21 cellular contexts compared by ENCODE assay signal in the genomic region with DNA sequence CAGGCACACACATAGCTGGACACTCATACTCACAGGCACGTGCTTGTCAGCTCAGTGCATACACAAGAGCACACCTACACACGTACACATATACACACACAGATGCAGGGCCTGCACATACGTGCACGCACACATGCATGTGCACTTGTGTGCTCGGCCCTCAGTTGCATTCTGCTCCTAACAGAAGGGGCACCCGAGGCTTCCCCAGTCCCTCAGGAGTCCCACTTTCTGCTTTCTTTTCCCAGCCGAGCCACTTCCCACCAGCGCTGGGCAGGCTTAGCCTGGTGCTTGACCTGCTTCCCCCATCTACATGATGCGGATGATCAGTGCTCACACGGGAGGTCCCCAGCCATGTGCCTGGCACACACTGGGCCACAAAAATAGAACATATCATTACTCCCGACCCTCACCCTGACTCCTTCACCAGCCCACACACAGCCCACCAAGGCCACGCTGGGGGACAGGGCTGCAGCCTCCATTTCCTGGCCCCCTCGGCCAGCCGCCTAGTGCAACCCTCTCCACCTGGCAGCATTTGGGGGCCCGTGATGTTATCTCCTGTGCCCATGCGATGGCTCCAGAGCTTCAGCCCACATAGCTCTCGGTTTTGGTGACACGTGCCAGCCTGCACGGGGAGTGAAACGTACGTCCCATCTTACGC.
DNase-seq lines count a peak whose midpoint lies in the region; ATAC-seq, FAIRE-seq and TF ChIP-seq lines count a peak whose summit lies in the region.
"Had no signal": no experiment of that assay in that cellular context is flagged by ENCODE, and none has a peak within 500 bp of the region (broad histone marks: within the 10 kb centered on the region; RNA-seq: fewer than 3 reads in every experiment).

No MANE protein-coding gene starts in this region.

- H3K27ac ChIP-seq in coronary artery (no peak overlapping the region), neural progenitor cell (no peak overlapping the region), vagina (no peak overlapping the region), pancreas (no peak overlapping the region), smooth muscle cell (ENCODE audit: low read depth) (no peak overlapping the region)
- H3K27ac ChIP-seq: BLaER1, GM23248, KMS-11, PC-9, RWPE1 had no signal

- H3K79me2 ChIP-seq in neural progenitor cell (ENCODE audit: low read depth) (no peaks in the 10 kb centered on the region), smooth muscle cell (ENCODE audit: low read depth) (no peaks in the 10 kb centered on the region)

- H3K36me3 ChIP-seq in neural progenitor cell (no peaks in the 10 kb centered on the region), vagina (no peaks in the 10 kb centered on the region), pancreas (no peaks in the 10 kb centered on the region), smooth muscle cell (ENCODE audit: low read depth) (no peaks in the 10 kb centered on the region)
- H3K36me3 ChIP-seq: BLaER1 had no signal

- no peak overlapping the region for H3K4me2 ChIP-seq in neural progenitor cell
- H3K4me2 ChIP-seq in smooth muscle cell: no peak overlapping the region
- H3K4me2 ChIP-seq: BLaER1, KMS-11, PC-9 had no signal

- H3K4me3 ChIP-seq in coronary artery (no peak overlapping the region), neural progenitor cell (no peak overlapping the region), vagina (no peak overlapping the region), pancreas (no peak overlapping the region), smooth muscle cell (no peak overlapping the region)
- H3K4me3 ChIP-seq: BLaER1, GM23248, PC-9 had no signal

- no peak for TF ChIP-seq POLR2A in vagina (IDR thresholded peaks at IDR 0.05)

- no peaks in the 10 kb centered on the region for H3K36me3 Mint-ChIP-seq in neural progenitor cell
- H3K36me3 Mint-ChIP-seq: CD4-positive, alpha-beta memory T cell had no signal

- H2AFZ ChIP-seq in neural progenitor cell (replicated peaks) (no peak overlapping the region), smooth muscle cell (ENCODE audit: low read depth) (no peak overlapping the region)
- H2AFZ ChIP-seq: GM23248, PC-9 had no signal

- H3K9ac ChIP-seq in neural progenitor cell (no peak overlapping the region), smooth muscle cell (ENCODE audit: low read depth) (no peak overlapping the region)
- H3K9ac ChIP-seq: BLaER1, GM23248, KMS-11 had no signal

- peaks cover 13% of the 10 kb centered on the region for H3K27me3 Mint-ChIP-seq in neural progenitor cell (ENCODE audit: insufficient read depth, low read depth)

- ATAC-seq in pancreas (no peak), GM18519 (IDR thresholded peaks at IDR 0.05; ENCODE audit: low FRiP score, unreplicated experiment) (no peak)

- TF ChIP-seq CTCF in coronary artery (IDR thresholded peaks at IDR 0.05) (no peak), neural progenitor cell (IDR thresholded peaks at IDR 0.05) (no peak), vagina (IDR thresholded peaks at IDR 0.05) (no peak), pancreas (IDR thresholded peaks at IDR 0.05) (no peak), smooth muscle cell (IDR thresholded peaks at IDR 0.05; ENCODE audit: borderline replicate concordance, insufficient read depth, poor library complexity, severe bottlenecking) (no peak)

- 53 to 66% methylated on average over 22 of the region's 22 CpGs for WGBS in pancreas, 2 donors
- 93% methylated on average over 22 of the region's 22 CpGs for WGBS in smooth muscle cell (ENCODE audit: low lambda C conversion rate)

- H3F3A ChIP-seq in neural progenitor cell (ENCODE audit: low read depth) (no peaks in the 10 kb centered on the region), smooth muscle cell (ENCODE audit: low read depth) (no peaks in the 10 kb centered on the region)

- H3K4me1 ChIP-seq in neural progenitor cell (peaks cover 9% of the 10 kb centered on the region), vagina (no peaks in the 10 kb centered on the region), pancreas (no peaks in the 10 kb centered on the region), smooth muscle cell (ENCODE audit: low read depth) (no peaks in the 10 kb centered on the region)
- H3K4me1 ChIP-seq: BLaER1 had no signal

- no peak overlapping the region for H3K4me3 Mint-ChIP-seq in neural progenitor cell
- H3K4me3 Mint-ChIP-seq: CD4-positive, alpha-beta memory T cell had no signal

- H4K20me1 ChIP-seq in neural progenitor cell (ENCODE audit: low read depth) (no peaks in the 10 kb centered on the region), smooth muscle cell (ENCODE audit: low read depth) (no peaks in the 10 kb centered on the region)
- H4K20me1 ChIP-seq: BLaER1 had no signal

- DNase-seq in coronary artery (ENCODE audit: low spot score): peak; percentile 43
- peak; percentile 44 for DNase-seq in islet precursor cell
- DNase-seq in neural progenitor cell (ENCODE audit: low spot score): no peak
- peak; percentile 34 to 70 for DNase-seq in vagina (ENCODE audit: extremely low spot score in 2 of 2)
- DNase-seq in pancreas: no peak
- no peak for DNase-seq in smooth muscle cell (lab: John Stamatoyannopoulos, UW; ENCODE audit: unreplicated experiment)
- DNase-seq: CD4-positive, alpha-beta memory T cell; GM23248; IMR-90; NCI-H1092 treated with DMSO at 0.1 percent for 48 hours; NCI-H146; NCI-H2029; NCI-H2227 treated with DMSO at 0.1 percent for 48 hours; NCI-H510A; PC-9; SHP77 treated with DMSO at 0.1 percent for 48 hours had no signal

- peaks cover 5% of the 10 kb centered on the region for H3K9me3 Mint-ChIP-seq in neural progenitor cell

- intact Hi-C loops in vagina (cut with DNase I) (no loop called here), pancreas (cut with DNase I) (no loop called here)

- FAIRE-seq in pancreas (lab: Jason Lieb, UNC): no peak
- FAIRE-seq: GM12891 had no signal

- peak overlapping the region; percentile 63 for H3K27ac Mint-ChIP-seq in neural progenitor cell
- H3K27ac Mint-ChIP-seq: CD4-positive, alpha-beta memory T cell had no signal

- H3K4me1 Mint-ChIP-seq in neural progenitor cell: peaks cover 67% of the 10 kb centered on the region
- H3K4me1 Mint-ChIP-seq: CD4-positive, alpha-beta memory T cell had no signal

- H3K9me3 ChIP-seq in neural progenitor cell (ENCODE audit: low read depth): no peaks in the 10 kb centered on the region
- no peaks in the 10 kb centered on the region for H3K9me3 ChIP-seq in vagina
- no peaks in the 10 kb centered on the region for H3K9me3 ChIP-seq in pancreas
- no peaks in the 10 kb centered on the region for H3K9me3 ChIP-seq in smooth muscle cell (replicated peaks; ENCODE audit: low read depth)
- H3K9me3 ChIP-seq: BLaER1 had no signal

- no peaks in the 10 kb centered on the region for H3K27me3 ChIP-seq in neural progenitor cell
- H3K27me3 ChIP-seq in vagina: no peaks in the 10 kb centered on the region
- no peaks in the 10 kb centered on the region for H3K27me3 ChIP-seq in pancreas
- no peaks in the 10 kb centered on the region for H3K27me3 ChIP-seq in smooth muscle cell (ENCODE audit: low read depth)
- H3K27me3 ChIP-seq: BLaER1 had no signal

Comparison
In these comparisons a context has a peak if more than half of its experiments do, and no peak if none do; other contexts are left out.
1. DNase-seq: peak in coronary artery (single experiment), islet precursor cell (single experiment) and vagina (2 of 2); none in neural progenitor cell (single experiment), pancreas (0 of 6) and smooth muscle cell (single experiment).